2 cellular contexts compared by ENCODE assay signal in genomic region chr12:11718105-11718504, GRCh38.
TF ChIP-seq lines count a peak whose summit lies in the region.

No MANE protein-coding gene starts in this region.

TF ChIP-seq in GM23338, 12 proteins besides CTCF, POLR2A, EP300 and RAD21 (continued from another document):
- no peak for TF ChIP-seq CREB1 (CRISPR knock-in tag; IDR thresholded peaks at IDR 0.05; ENCODE audit: low read depth)
- no peak for TF ChIP-seq POLR2AphosphoS5 (IDR thresholded peaks at IDR 0.05; ENCODE audit: low read depth)
- TF ChIP-seq EZH2phosphoT487 (IDR thresholded peaks at IDR 0.05; ENCODE audit: unreplicated experiment): no peak
- no peak for TF ChIP-seq EZH2 (IDR thresholded peaks at IDR 0.05; ENCODE audit: low read depth, unreplicated experiment)
- no peak for TF ChIP-seq ETS1 (IDR thresholded peaks at IDR 0.05)
- no peak for TF ChIP-seq ZNF462 (CRISPR knock-in tag; IDR thresholded peaks at IDR 0.05)
- no peak for TF ChIP-seq ZNF331 (CRISPR knock-in tag; IDR thresholded peaks at IDR 0.05; ENCODE audit: low read depth)
- TF ChIP-seq NANOG (IDR thresholded peaks at IDR 0.05; ENCODE audit: borderline replicate concordance): no peak
- TF ChIP-seq ZNF114 (CRISPR knock-in tag; IDR thresholded peaks at IDR 0.05): no peak

TF ChIP-seq in liver, 16 proteins besides CTCF, POLR2A, EP300 and RAD21 (continued from another document):
- TF ChIP-seq ZBTB33 (IDR thresholded peaks at IDR 0.05) (no peak), JUND (IDR thresholded peaks at IDR 0.05) (no peak), HNF4G (IDR thresholded peaks at IDR 0.05) (no peak), NR2F2 (IDR thresholded peaks at IDR 0.05) (no peak), TAF1 (conservative IDR thresholded peaks at IDR 0.05) (no peak), YY1 (IDR thresholded peaks at IDR 0.05) (no peak), RXRA (IDR thresholded peaks at IDR 0.05) (no peak), FOXA2 (IDR thresholded peaks at IDR 0.05) (no peak), EGR1 (IDR thresholded peaks at IDR 0.05; ENCODE audit: low read depth in 2 of 2) (no peak), FOXA1 (IDR thresholded peaks at IDR 0.05) (no peak)
